ENCODE assay signal across 14 cellular contexts in the genomic region with DNA sequence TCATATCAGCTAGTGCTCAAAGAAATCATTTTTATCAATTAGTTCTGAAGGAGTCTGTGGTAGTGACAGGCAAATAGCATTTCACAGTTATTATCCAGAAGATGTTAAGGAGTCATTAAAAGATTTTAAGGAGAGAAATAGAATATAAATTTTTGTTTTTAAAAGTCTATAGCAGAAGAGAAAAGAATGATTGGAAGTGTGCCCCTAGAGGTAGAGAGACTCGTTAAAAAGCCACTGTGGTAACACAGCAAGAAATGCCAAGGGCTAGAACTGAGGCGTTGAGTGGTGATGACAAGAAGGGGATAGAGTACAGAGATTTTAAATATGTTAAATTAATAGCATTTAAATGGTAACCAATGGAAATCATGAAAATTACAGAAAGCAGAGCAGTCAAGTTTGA.
"Had no signal": no experiment of that assay in that cellular context is flagged by ENCODE, and none has a peak within 500 bp of the region (broad histone marks: within the 10 kb centered on the region; RNA-seq: fewer than 3 reads in every experiment).

No MANE protein-coding gene starts in this region.

- H3K27ac ChIP-seq: ascending aorta, esophagus muscularis mucosa, thoracic aorta had no signal

- H3K9me3 ChIP-seq: ascending aorta, esophagus muscularis mucosa, thoracic aorta had no signal

- ATAC-seq: left colon; stimulated activated effector memory CD8-positive, alpha-beta T cell treated with anti-CD3 and anti-CD28 coated beads, Interleukin-12 subunit alpha, Interleukin-12 subunit beta, amount 100 ng/mL, for 72 hours had no signal

- H3K27me3 ChIP-seq: ascending aorta, esophagus muscularis mucosa had no signal

- DNase-seq: activated CD4-positive, alpha-beta T cell treated with anti-CD3 and anti-CD28 coated beads, Interleukin-2, amount 50 U/mL, for 48 hours; activated naive CD4-positive, alpha-beta T cell treated with anti-CD3 and anti-CD28 coated beads for 36 hours; activated T-cell treated with anti-CD3 and anti-CD28 coated beads, Interleukin-2, amount 50 U/mL, for 1 hour; left colon; midbrain; stimulated activated CD4-positive, alpha-beta T cell treated with anti-CD3 and anti-CD28 coated beads, Interleukin-12 subunit alpha, Interleukin-12 subunit beta, amount 100 ng/mL, for 4 hours; stimulated activated CD4-positive, alpha-beta T cell treated with anti-CD3 and anti-CD28 coated beads, Interleukin-2, amount 100 ng/mL, for 24 hours; T-helper 1 cell had no signal

- H3K9me3 Mint-ChIP-seq: activated naive CD4-positive, alpha-beta T cell treated with anti-CD3 and anti-CD28 coated beads for 36 hours; activated T-helper 2 cell treated with anti-CD3 and anti-CD28 coated beads, Interferon-gamma antibody, Interleukin-2, Interleukin-4, amounts not matched to agents 10 μg/mL and 5 μg/mL and 100 μg/mL, durations not matched to agents 14 hours and 24 hours and 36 hours had no signal

- H3K27ac Mint-ChIP-seq: activated naive CD4-positive, alpha-beta T cell treated with anti-CD3 and anti-CD28 coated beads for 36 hours; activated T-helper 2 cell treated with anti-CD3 and anti-CD28 coated beads, Interferon-gamma antibody, Interleukin-2, Interleukin-4, amounts not matched to agents 10 μg/mL and 5 μg/mL and 100 μg/mL, durations not matched to agents 14 hours and 24 hours and 36 hours; stimulated activated effector memory CD8-positive, alpha-beta T cell treated with anti-CD3 and anti-CD28 coated beads, Interleukin-12 subunit alpha, Interleukin-12 subunit beta, amount 100 ng/mL, for 72 hours had no signal

- H3K36me3 ChIP-seq: ascending aorta, esophagus muscularis mucosa, thoracic aorta had no signal

- H3K4me1 Mint-ChIP-seq: stimulated activated effector memory CD8-positive, alpha-beta T cell treated with anti-CD3 and anti-CD28 coated beads, Interleukin-12 subunit alpha, Interleukin-12 subunit beta, amount 100 ng/mL, for 72 hours had no signal

- H3K36me3 Mint-ChIP-seq: stimulated activated effector memory CD8-positive, alpha-beta T cell treated with anti-CD3 and anti-CD28 coated beads, Interleukin-12 subunit alpha, Interleukin-12 subunit beta, amount 100 ng/mL, for 72 hours had no signal

- H3K4me3 Mint-ChIP-seq: activated naive CD4-positive, alpha-beta T cell treated with anti-CD3 and anti-CD28 coated beads for 36 hours; stimulated activated effector memory CD8-positive, alpha-beta T cell treated with anti-CD3 and anti-CD28 coated beads, Interleukin-12 subunit alpha, Interleukin-12 subunit beta, amount 100 ng/mL, for 72 hours had no signal

- H3K4me3 ChIP-seq: ascending aorta, esophagus muscularis mucosa, lung, thoracic aorta had no signal

- H3K4me1 ChIP-seq: ascending aorta had no signal
